In genomic region chr6:75436869-75437268, GRCh38 we compare ENCODE assay signal across 15 cellular contexts. TPM values are rescaled to one million over a fixed set of nuclear protein-coding genes. Genes with fewer than 3 reads are reported as not detected.
DNase-seq lines count a peak whose midpoint lies in the region; ATAC-seq, FAIRE-seq and TF ChIP-seq lines count a peak whose summit lies in the region.
"Had no signal": no experiment of that assay in that cellular context is flagged by ENCODE, and none has a peak within 500 bp of the region (broad histone marks: within the 10 kb centered on the region; RNA-seq: fewer than 3 reads in every experiment).

No MANE protein-coding gene starts in this region.

- H3K36me3 ChIP-seq in ascending aorta (no peaks in the 10 kb centered on the region), left ventricle myocardium inferior (no peaks in the 10 kb centered on the region), parathyroid adenoma (ENCODE audit: control insufficient read depth, insufficient read depth, low read length) (no peaks in the 10 kb centered on the region), brain microvascular endothelial cell (replicated peaks) (no peaks in the 10 kb centered on the region)
- H3K36me3 ChIP-seq: HAP-1 had no signal

- no peak for ATAC-seq in activated CD4-positive, CD25-positive, alpha-beta regulatory T cell treated with anti-CD3 and anti-CD28 coated beads, Interleukin-2, amount 50 U/mL, for 24 hours
- ATAC-seq: stimulated activated effector memory CD8-positive, alpha-beta T cell treated with anti-CD3 and anti-CD28 coated beads, Interleukin-12 subunit alpha, Interleukin-12 subunit beta, amount 100 ng/mL, for 72 hours had no signal

- H3K27me3 ChIP-seq in ascending aorta (no peaks in the 10 kb centered on the region), left ventricle myocardium inferior (ENCODE audit: low read depth) (no peaks in the 10 kb centered on the region), parathyroid adenoma (ENCODE audit: control insufficient read depth, insufficient read depth, low read length) (no peaks in the 10 kb centered on the region), brain microvascular endothelial cell (replicated peaks) (no peaks in the 10 kb centered on the region)

- peak overlapping the region; percentile 45 for H2AFZ ChIP-seq in parathyroid adenoma

- TF ChIP-seq CTCF in ascending aorta (IDR thresholded peaks at IDR 0.05) (no peak), left ventricle myocardium inferior (IDR thresholded peaks at IDR 0.05; ENCODE audit: borderline replicate concordance) (no peak), parathyroid adenoma (IDR thresholded peaks at IDR 0.05) (no peak), brain microvascular endothelial cell (IDR thresholded peaks at IDR 0.05; ENCODE audit: low read depth, low read length, missing control alignments) (no peak)

- no peaks in the 10 kb centered on the region for H3K79me2 ChIP-seq in parathyroid adenoma

- H3K4me1 ChIP-seq in ascending aorta (peaks cover 0 to 30% of the 10 kb centered on the region in 2 donors), left ventricle myocardium inferior (peaks cover 75% of the 10 kb centered on the region), parathyroid adenoma (peaks cover 23% of the 10 kb centered on the region)

- intact Hi-C loops in ascending aorta (cut with DNase I) (loop anchor here (2.0 kb wide), 1 partner anchor 44 kb away; no protein-coding TSS in a partner anchor), left ventricle myocardium inferior (cut with micrococcal nuclease) (no loop called here)

- in situ Hi-C loops in brain microvascular endothelial cell (cut with HindIII; ENCODE audit: low pct_ligation_motif_present, low sequenced_read_pairs) = no loop called here

- peak overlapping the region; percentile 45 for H3K4me2 ChIP-seq in parathyroid adenoma (ENCODE audit: low read length)

- H3K9me3 ChIP-seq in ascending aorta = no peaks in the 10 kb centered on the region
- no peaks in the 10 kb centered on the region for H3K9me3 ChIP-seq in left ventricle myocardium inferior (replicated peaks)
- no peaks in the 10 kb centered on the region for H3K9me3 ChIP-seq in parathyroid adenoma (ENCODE audit: control insufficient read depth, low read length)
- H3K9me3 ChIP-seq: HAP-1 had no signal

- H3K27ac ChIP-seq in ascending aorta (peak overlapping the region; percentile 52 to 69), left ventricle myocardium inferior (replicated peaks) (peak overlapping the region; percentile 85), parathyroid adenoma (peak overlapping the region; percentile 85), brain microvascular endothelial cell (no peak overlapping the region)
- H3K27ac ChIP-seq: C4-2B had no signal

- peak overlapping the region in 1 of 2 donors; percentile 19 for H3K4me3 ChIP-seq in ascending aorta
- H3K4me3 ChIP-seq in left ventricle myocardium inferior = peak overlapping the region; percentile 22
- no peak overlapping the region for H3K4me3 ChIP-seq in parathyroid adenoma (ENCODE audit: low read depth, low read length)
- H3K4me3 ChIP-seq in brain microvascular endothelial cell (ENCODE audit: low read depth, low read length) = no peak overlapping the region
- H3K4me3 ChIP-seq: HAP-1 had no signal

- no peak overlapping the region for H3K9ac ChIP-seq in parathyroid adenoma

- no peak for FAIRE-seq in frontal cortex (lab: Jason Lieb, UNC)

- DNase-seq in ascending aorta (ENCODE audit: low spot score in 2 of 2) = no peak
- peak; percentile 58 for DNase-seq in left ventricle myocardium inferior
- DNase-seq in ureter (ENCODE audit: low spot score) = peak; percentile 65
- DNase-seq in brain microvascular endothelial cell = no peak
- DNase-seq in NCI-H526 treated with DMSO at 0.1 percent for 48 hours (lab: John Stamatoyannopoulos, UW) = no peak
- DNase-seq in frontal cortex (ENCODE audit: low spot score in 2 of 2) = no peak
- DNase-seq: activated CD4-positive, alpha-beta memory T cell treated with anti-CD3 and anti-CD28 coated beads for 36 hours; NCI-H1417; SIG-M5 had no signal

RNA-seq across cellular contexts. Expression of gene FILIP1, which starts 56.7 kb away (rescaled TPM):
- total RNA-seq in ascending aorta (13.6 TPM), left ventricle myocardium inferior (173 TPM), ureter (11.3 TPM), frontal cortex (2.9 TPM)
- total RNA-seq: activated CD4-positive, alpha-beta memory T cell treated with anti-CD3 and anti-CD28 coated beads for 36 hours; activated T-helper 1 cell treated with anti-CD3 and anti-CD28 coated beads, Interleukin-12 subunit alpha, Interleukin-12 subunit beta, Interleukin-2, Interleukin-4 antibody, amounts not matched to agents 30 ng/mL and 10 ng/mL and 1 ng/mL, durations not matched to agents 14 hours and 24 hours and 36 hours had no signal

Comparison
In these comparisons a context has a peak if more than half of its experiments do, and no peak if none do; other contexts are left out.
1. DNase-seq: peak in left ventricle myocardium inferior (single experiment) and ureter (single experiment); none in ascending aorta (0 of 2), brain microvascular endothelial cell (single experiment), NCI-H526 treated with DMSO at 0.1 percent for 48 hours (single experiment) and frontal cortex (0 of 2).
2. RNA of gene FILIP1, which starts 56.7 kb away (total RNA-seq): 173 TPM in left ventricle myocardium inferior (single experiment); 13.6 TPM in ascending aorta (single experiment), 11.3 TPM in ureter (single experiment) and 2.9 TPM in frontal cortex (single experiment); every median in the first group is over 10 times any median in the second.